ENCODE assay signal across 1 cellular context in genomic region chr12:92206596-92206995, GRCh38.
A peak's percentile ranks its signal among the peaks of the same experiment; 100 is the strongest.
TF ChIP-seq lines count a peak whose summit lies in the region.

No MANE protein-coding gene starts in this region.

TF ChIP-seq in K562, 482 proteins besides CTCF, POLR2A, EP300 and RAD21 (continued from another document):
- TF ChIP-seq ZNF280A (IDR thresholded peaks at IDR 0.05; ENCODE audit: low read depth, partially characterized antibody) (no peak), CEBPB (tag; IDR thresholded peaks at IDR 0.05) (0 out of 2 replicates have a peak, but pooled peaks have one; percentile 8), ATF7 (IDR thresholded peaks at IDR 0.05) (peak; percentile 84), JUN (IDR thresholded peaks at IDR 0.05; ENCODE audit: borderline replicate concordance, low read depth, low read length) (peak; percentile 76), JUN (CRISPR knock-in tag; IDR thresholded peaks at IDR 0.05; ENCODE audit: borderline replicate concordance) (no peak), ATF4 (CRISPR knock-in tag; IDR thresholded peaks at IDR 0.05) (peak; percentile 74; the same call in 1 of the 2 replicates), IFI16 (CRISPR knock-in tag; IDR thresholded peaks at IDR 0.05) (no peak), ZNF408 (CRISPR knock-in tag; IDR thresholded peaks at IDR 0.05; ENCODE audit: low read depth) (no peak), BACH1 (tag; IDR thresholded peaks at IDR 0.05) (0 out of 2 replicates have a peak, but pooled peaks have one; percentile 43), CBFA2T2 (conservative IDR thresholded peaks at IDR 0.05) (no peak), FOSL1 (tag; conservative IDR thresholded peaks at IDR 0.05) (peak; percentile 50), ZEB2 (IDR thresholded peaks at IDR 0.05) (no peak), SP2 (IDR thresholded peaks at IDR 0.05; ENCODE audit: extremely low read depth, low read depth, low read length, poor library complexity, severe bottlenecking) (no peak), CEBPG (CRISPR knock-in tag; IDR thresholded peaks at IDR 0.05) (peak; percentile 86), CEBPG (tag; conservative IDR thresholded peaks at IDR 0.05 in 1 of 2, IDR thresholded peaks at IDR 0.05 in 1 of 2) (peak; percentile 88 to 97), TEAD1 (CRISPR knock-in tag; IDR thresholded peaks at IDR 0.05) (peak in 1 of 2 experiments; percentile 26; a peak in 1 of 4 replicates), NR2C2 (CRISPR knock-in tag; IDR thresholded peaks at IDR 0.05) (no peak), NR2C2 (tag; IDR thresholded peaks at IDR 0.05) (peak; percentile 30; the same call in 1 of the 2 replicates), ZNF175 (CRISPR knock-in tag; IDR thresholded peaks at IDR 0.05; ENCODE audit: low read depth) (peak; percentile 78; the same call in 1 of the 2 replicates), POLR2H (tag; IDR thresholded peaks at IDR 0.05; ENCODE audit: low read depth) (peak; percentile 34; the same call in 1 of the 2 replicates)
- TF ChIP-seq, protein P1, sequence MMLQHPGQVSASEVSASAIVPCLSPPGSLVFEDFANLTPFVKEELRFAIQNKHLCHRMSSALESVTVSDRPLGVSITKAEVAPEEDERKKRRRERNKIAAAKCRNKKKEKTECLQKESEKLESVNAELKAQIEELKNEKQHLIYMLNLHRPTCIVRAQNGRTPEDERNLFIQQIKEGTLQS (IDR thresholded peaks at IDR 0.05) = peak; percentile 95
- TF ChIP-seq, protein P1 (CRISPR knock-in tag; conservative IDR thresholded peaks at IDR 0.05) = no peak
TF ChIP-seq in K562: peak in this region for 16.
